Comparison of ENCODE assay signal across 1 cellular context in genomic region chr13:114226699-114227323, GRCh38.
TF ChIP-seq lines count a peak whose summit lies in the region.

No MANE protein-coding gene starts in this region.

TF ChIP-seq in K562, 482 proteins besides CTCF, POLR2A, EP300 and RAD21 (continued from another document and continues in another):
- TF ChIP-seq ZNF592 (IDR thresholded peaks at IDR 0.05) (no peak), ZNF143 (CRISPR knock-in tag; IDR thresholded peaks at IDR 0.05) (0 out of 2 replicates have a peak, but pooled peaks have one; percentile 16), RBM25 (IDR thresholded peaks at IDR 0.05; ENCODE audit: low read depth, low read length, severe bottlenecking) (no peak), HNRNPL (IDR thresholded peaks at IDR 0.05; ENCODE audit: low read depth, low read length) (no peak), ZNF431 (CRISPR knock-in tag; IDR thresholded peaks at IDR 0.05) (no peak), TSC22D4 (tag; IDR thresholded peaks at IDR 0.05) (no peak), FOXP1 (CRISPR knock-in tag; IDR thresholded peaks at IDR 0.05) (no peak), CTCFL (IDR thresholded peaks at IDR 0.05; ENCODE audit: borderline replicate concordance, insufficient read depth, low read depth, low read length, poor library complexity, severe bottlenecking) (no peak), NRF1 (conservative IDR thresholded peaks at IDR 0.05 in 1 of 2, IDR thresholded peaks at IDR 0.05 in 1 of 2) (0 out of 4 replicates have a peak, but pooled peaks of 1 of the 2 experiments have one; percentile 19), NCOA1 (IDR thresholded peaks at IDR 0.05; ENCODE audit: low read depth) (no peak), ZNF766 (CRISPR knock-in tag; conservative IDR thresholded peaks at IDR 0.05) (no peak), SREBF2 (CRISPR knock-in tag; IDR thresholded peaks at IDR 0.05) (no peak), CREM (IDR thresholded peaks at IDR 0.05; ENCODE audit: low read depth) (0 out of 2 replicates have a peak, but pooled peaks have one; percentile 34), CEBPB (tag; IDR thresholded peaks at IDR 0.05) (no peak), NFATC3 (IDR thresholded peaks at IDR 0.05) (no peak), CCNT2 (IDR thresholded peaks at IDR 0.05; ENCODE audit: borderline replicate concordance, extremely low read depth, insufficient read length, low read depth, low read length) (no peak), CBX3 (IDR thresholded peaks at IDR 0.05; ENCODE audit: borderline replicate concordance in 1 of 2, low read length in 2 of 2) (no peak), POLR3A (IDR thresholded peaks at IDR 0.05; ENCODE audit: borderline replicate concordance, extremely low read depth, insufficient read depth, insufficient read length) (no peak), ZNF121 (CRISPR knock-in tag; conservative IDR thresholded peaks at IDR 0.05) (no peak), GTF2B (IDR thresholded peaks at IDR 0.05; ENCODE audit: extremely low read depth, insufficient read length) (no peak), PHF8 (IDR thresholded peaks at IDR 0.05; ENCODE audit: borderline replicate concordance, low read length) (no peak), BRD4 (IDR thresholded peaks at IDR 0.05) (no peak), L3MBTL2 (IDR thresholded peaks at IDR 0.05) (peak; percentile 29; the same call in 1 of the 2 replicates), TGIF2 (CRISPR knock-in tag; IDR thresholded peaks at IDR 0.05) (no peak), GATAD2A (IDR thresholded peaks at IDR 0.05) (no peak), BCL6 (CRISPR knock-in tag; IDR thresholded peaks at IDR 0.05) (no peak), ZNF354B (CRISPR knock-in tag; IDR thresholded peaks at IDR 0.05) (no peak), MAFF (IDR thresholded peaks at IDR 0.05; ENCODE audit: low read length) (no peak), BRF1 (IDR thresholded peaks at IDR 0.05; ENCODE audit: borderline replicate concordance, extremely low read depth, insufficient read length) (no peak), ZBTB2 (IDR thresholded peaks at IDR 0.05) (no peak), ARID1B (IDR thresholded peaks at IDR 0.05) (peak; percentile 51), GMEB1 (CRISPR knock-in tag; IDR thresholded peaks at IDR 0.05) (no peak), TEAD1 (CRISPR knock-in tag; IDR thresholded peaks at IDR 0.05) (no peak), SMC3 (conservative IDR thresholded peaks at IDR 0.05; ENCODE audit: insufficient read depth, low read depth, low read length) (peak; percentile 93), STAG1 (CRISPR knock-in tag; IDR thresholded peaks at IDR 0.05; ENCODE audit: borderline replicate concordance) (peak; percentile 88), PRDM10 (IDR thresholded peaks at IDR 0.05; ENCODE audit: partially characterized antibody) (no peak)
- TF ChIP-seq, protein P1, sequence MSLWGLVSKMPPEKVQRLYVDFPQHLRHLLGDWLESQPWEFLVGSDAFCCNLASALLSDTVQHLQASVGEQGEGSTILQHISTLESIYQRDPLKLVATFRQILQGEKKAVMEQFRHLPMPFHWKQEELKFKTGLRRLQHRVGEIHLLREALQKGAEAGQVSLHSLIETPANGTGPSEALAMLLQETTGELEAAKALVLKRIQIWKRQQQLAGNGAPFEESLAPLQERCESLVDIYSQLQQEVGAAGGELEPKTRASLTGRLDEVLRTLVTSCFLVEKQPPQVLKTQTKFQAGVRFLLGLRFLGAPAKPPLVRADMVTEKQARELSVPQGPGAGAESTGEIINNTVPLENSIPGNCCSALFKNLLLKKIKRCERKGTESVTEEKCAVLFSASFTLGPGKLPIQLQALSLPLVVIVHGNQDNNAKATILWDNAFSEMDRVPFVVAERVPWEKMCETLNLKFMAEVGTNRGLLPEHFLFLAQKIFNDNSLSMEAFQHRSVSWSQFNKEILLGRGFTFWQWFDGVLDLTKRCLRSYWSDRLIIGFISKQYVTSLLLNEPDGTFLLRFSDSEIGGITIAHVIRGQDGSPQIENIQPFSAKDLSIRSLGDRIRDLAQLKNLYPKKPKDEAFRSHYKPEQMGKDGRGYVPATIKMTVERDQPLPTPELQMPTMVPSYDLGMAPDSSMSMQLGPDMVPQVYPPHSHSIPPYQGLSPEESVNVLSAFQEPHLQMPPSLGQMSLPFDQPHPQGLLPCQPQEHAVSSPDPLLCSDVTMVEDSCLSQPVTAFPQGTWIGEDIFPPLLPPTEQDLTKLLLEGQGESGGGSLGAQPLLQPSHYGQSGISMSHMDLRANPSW (CRISPR knock-in tag; IDR thresholded peaks at IDR 0.05), result no peak
- TF ChIP-seq, protein P2, sequence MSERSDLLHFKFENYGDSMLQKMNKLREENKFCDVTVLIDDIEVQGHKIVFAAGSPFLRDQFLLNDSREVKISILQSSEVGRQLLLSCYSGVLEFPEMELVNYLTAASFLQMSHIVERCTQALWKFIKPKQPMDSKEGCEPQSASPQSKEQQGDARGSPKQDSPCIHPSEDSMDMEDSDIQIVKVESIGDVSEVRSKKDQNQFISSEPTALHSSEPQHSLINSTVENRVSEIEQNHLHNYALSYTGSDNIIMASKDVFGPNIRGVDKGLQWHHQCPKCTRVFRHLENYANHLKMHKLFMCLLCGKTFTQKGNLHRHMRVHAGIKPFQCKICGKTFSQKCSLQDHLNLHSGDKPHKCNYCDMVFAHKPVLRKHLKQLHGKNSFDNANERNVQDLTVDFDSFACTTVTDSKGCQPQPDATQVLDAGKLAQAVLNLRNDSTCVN (CRISPR knock-in tag; IDR thresholded peaks at IDR 0.05), result no peak
- TF ChIP-seq, protein P3, sequence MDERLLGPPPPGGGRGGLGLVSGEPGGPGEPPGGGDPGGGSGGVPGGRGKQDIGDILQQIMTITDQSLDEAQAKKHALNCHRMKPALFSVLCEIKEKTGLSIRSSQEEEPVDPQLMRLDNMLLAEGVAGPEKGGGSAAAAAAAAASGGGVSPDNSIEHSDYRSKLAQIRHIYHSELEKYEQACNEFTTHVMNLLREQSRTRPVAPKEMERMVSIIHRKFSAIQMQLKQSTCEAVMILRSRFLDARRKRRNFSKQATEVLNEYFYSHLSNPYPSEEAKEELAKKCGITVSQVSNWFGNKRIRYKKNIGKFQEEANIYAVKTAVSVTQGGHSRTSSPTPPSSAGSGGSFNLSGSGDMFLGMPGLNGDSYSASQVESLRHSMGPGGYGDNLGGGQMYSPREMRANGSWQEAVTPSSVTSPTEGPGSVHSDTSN (CRISPR knock-in tag; IDR thresholded peaks at IDR 0.05; ENCODE audit: low read depth), result no peak
- TF ChIP-seq, protein P3 (tag; conservative IDR thresholded peaks at IDR 0.05; ENCODE audit: low read depth), result no peak
- TF ChIP-seq, protein P4, sequence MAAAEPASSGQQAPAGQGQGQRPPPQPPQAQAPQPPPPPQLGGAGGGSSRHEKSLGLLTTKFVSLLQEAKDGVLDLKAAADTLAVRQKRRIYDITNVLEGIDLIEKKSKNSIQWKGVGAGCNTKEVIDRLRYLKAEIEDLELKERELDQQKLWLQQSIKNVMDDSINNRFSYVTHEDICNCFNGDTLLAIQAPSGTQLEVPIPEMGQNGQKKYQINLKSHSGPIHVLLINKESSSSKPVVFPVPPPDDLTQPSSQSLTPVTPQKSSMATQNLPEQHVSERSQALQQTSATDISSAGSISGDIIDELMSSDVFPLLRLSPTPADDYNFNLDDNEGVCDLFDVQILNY (CRISPR knock-in tag; IDR thresholded peaks at IDR 0.05), result no peak
